1 cellular context compared by ENCODE assay signal in the genomic region with DNA sequence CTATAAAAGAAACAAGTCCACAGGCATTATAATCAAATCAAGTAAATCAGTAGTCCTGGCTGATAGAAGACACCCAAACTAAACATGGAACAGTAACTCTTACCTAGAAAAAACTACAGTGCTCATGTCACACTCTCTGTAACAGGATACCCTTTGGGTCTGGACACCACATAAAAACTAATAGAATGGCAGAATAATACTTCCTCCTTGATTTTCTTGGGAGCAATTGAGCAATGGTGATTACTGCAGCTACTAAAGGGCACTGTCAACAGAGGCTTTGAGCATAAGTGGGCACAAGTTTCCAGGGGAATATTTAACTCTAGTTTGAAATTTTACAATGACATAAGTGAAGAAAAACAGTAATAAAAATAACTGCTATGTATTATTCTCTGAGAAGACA.
TF ChIP-seq lines count a peak whose summit lies in the region.

No MANE protein-coding gene starts in this region.

TF ChIP-seq in HEK293, 187 proteins besides CTCF, POLR2A, EP300 and RAD21:
- TF ChIP-seq, protein P1, sequence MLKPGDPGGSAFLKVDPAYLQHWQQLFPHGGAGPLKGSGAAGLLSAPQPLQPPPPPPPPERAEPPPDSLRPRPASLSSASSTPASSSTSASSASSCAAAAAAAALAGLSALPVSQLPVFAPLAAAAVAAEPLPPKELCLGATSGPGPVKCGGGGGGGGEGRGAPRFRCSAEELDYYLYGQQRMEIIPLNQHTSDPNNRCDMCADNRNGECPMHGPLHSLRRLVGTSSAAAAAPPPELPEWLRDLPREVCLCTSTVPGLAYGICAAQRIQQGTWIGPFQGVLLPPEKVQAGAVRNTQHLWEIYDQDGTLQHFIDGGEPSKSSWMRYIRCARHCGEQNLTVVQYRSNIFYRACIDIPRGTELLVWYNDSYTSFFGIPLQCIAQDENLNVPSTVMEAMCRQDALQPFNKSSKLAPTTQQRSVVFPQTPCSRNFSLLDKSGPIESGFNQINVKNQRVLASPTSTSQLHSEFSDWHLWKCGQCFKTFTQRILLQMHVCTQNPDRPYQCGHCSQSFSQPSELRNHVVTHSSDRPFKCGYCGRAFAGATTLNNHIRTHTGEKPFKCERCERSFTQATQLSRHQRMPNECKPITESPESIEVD (tag by site-specific recombination; IDR thresholded peaks at IDR 0.05) = peak; percentile 36
- no peak for TF ChIP-seq ZNF664 (tag by site-specific recombination; IDR thresholded peaks at IDR 0.05)
TF ChIP-seq in HEK293: peak in this region for 1.
